Comparison of ENCODE assay signal across 8 cellular contexts in the genomic region with DNA sequence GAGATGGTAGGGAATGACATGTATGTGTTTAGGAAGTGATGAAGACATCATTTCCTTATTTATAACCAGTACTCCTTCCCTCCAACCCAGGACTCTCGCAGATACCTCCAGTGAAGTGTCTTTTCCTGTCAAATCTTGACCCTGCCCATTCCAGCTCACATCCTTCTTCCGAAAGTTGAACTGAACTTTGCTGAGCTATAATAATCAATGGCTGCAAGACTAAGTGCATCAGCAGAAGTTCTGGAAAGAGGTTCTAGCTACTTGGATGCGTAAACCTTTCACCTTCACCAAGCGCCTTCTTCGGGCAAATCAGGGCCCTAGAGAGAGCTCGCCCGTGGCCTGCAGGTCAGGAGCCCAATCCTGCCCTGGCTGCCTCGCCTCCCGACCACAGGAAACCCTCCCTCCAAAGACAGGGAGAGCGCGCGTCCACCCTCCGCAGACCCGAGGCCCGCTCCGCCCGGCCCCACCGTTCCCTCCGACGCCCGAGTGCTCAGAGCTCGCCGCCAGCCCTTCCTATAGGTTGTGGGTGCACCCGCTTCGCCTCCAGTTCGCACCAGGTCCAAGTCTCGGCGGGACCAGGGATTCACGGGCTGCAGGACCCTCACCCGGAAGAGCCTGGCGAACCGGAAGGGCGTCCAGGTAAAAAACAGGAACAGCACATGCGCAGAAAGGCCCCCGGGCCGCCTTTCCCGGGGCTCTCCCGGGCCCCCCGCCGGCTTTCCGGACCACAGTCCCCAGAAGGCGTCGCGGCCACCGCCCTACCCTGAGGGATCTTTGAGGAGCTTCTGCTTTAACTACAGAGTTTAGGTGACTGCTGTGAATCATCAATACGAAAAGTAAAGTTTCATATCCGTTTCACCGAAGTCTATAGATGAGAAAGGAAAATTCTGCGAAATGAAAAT. TPM values are rescaled to one million over a fixed set of nuclear protein-coding genes. Genes with fewer than 3 reads are reported as not detected.
DNase-seq lines count a peak whose midpoint lies in the region; ATAC-seq and TF ChIP-seq lines count a peak whose summit lies in the region.

Gene ZNF334 (minus strand): TSS at position 617 of the 902 bp plus-strand sequence. CDS start 1,457 bp downstream, outside the sequence.

- POLR2A ChIA-PET in AG04450 (lab: Yijun Ruan, JAX) = interaction anchor here (0.6 kb wide), 1 partner anchor 163 kb away, joined by 7 read pairs; no protein-coding TSS in a partner anchor

- H4K20me1 ChIP-seq in neural progenitor cell (ENCODE audit: low read depth) = no peaks in the 10 kb centered on the region

- no peaks in the 10 kb centered on the region for H3F3A ChIP-seq in neural progenitor cell (ENCODE audit: low read depth)

- intact Hi-C loops in tibial artery (cut with DNase I; ENCODE audit: low total_unique reads) = no loop called here

- peaks cover 31% of the 10 kb centered on the region for H3K27me3 Mint-ChIP-seq in activated T-cell treated with anti-CD3 and anti-CD28 coated beads, Interleukin-2, amount 50 U/mL, for 4 hours (ENCODE audit: low read depth)
- no peaks in the 10 kb centered on the region for H3K27me3 Mint-ChIP-seq in neural progenitor cell (ENCODE audit: insufficient read depth, low read depth)

- TF ChIP-seq POLR2A in GM19099 (IDR thresholded peaks at IDR 0.05; ENCODE audit: extremely low read depth, insufficient read length, low read depth) = peak; percentile 51

- no peaks in the 10 kb centered on the region for H3K36me3 Mint-ChIP-seq in activated T-cell treated with anti-CD3 and anti-CD28 coated beads, Interleukin-2, amount 50 U/mL, for 4 hours (ENCODE audit: insufficient read depth)
- peaks cover 17% of the 10 kb centered on the region for H3K36me3 Mint-ChIP-seq in neural progenitor cell

- H3K9ac ChIP-seq in neural progenitor cell = peak within 1 kb of the TSS; percentile 62

- H3K36me3 ChIP-seq in neural progenitor cell (peaks cover 12% of the 10 kb centered on the region), tibial artery (no peaks in the 10 kb centered on the region)

- H3K4me1 ChIP-seq in neural progenitor cell (peaks cover 7% of the 10 kb centered on the region), tibial artery (peaks cover 0 to 4% (median 0%) of the 10 kb centered on the region in 4 donors)

- peaks cover 5% of the 10 kb centered on the region for H3K27me3 ChIP-seq in AG04450 (ENCODE audit: control insufficient read depth, insufficient read depth, low read length)
- peaks cover 19% of the 10 kb centered on the region for H3K27me3 ChIP-seq in neural progenitor cell
- H3K27me3 ChIP-seq in tibial artery = no peaks in the 10 kb centered on the region

- peak; percentile 93 to 96 for ATAC-seq in activated T-cell treated with anti-CD3 and anti-CD28 coated beads, Interleukin-2, amount 50 U/mL, for 4 hours
- no peak for ATAC-seq in HG03280 (IDR thresholded peaks at IDR 0.05; ENCODE audit: unreplicated experiment)

- H3K79me2 ChIP-seq in neural progenitor cell (ENCODE audit: low read depth) = peaks cover 15% of the 10 kb centered on the region

- peak within 1 kb of the TSS; percentile 68 for H3K4me3 ChIP-seq in AG04450 (ENCODE audit: low read depth, low read length)
- H3K4me3 ChIP-seq in neural progenitor cell = peak within 1 kb of the TSS; percentile 74
- peak within 1 kb of the TSS; percentile 59 to 62 for H3K4me3 ChIP-seq in tibial artery

- peak within 1 kb of the TSS; percentile 73 for H3K4me3 Mint-ChIP-seq in activated T-cell treated with anti-CD3 and anti-CD28 coated beads, Interleukin-2, amount 50 U/mL, for 4 hours
- H3K4me3 Mint-ChIP-seq in neural progenitor cell = peak within 1 kb of the TSS; percentile 91

- DNase-seq in AG04450 (ENCODE audit: low read depth, low spot score) (no peak), NCI-H2107 (lab: John Stamatoyannopoulos, UW) (peak; percentile 20), globus pallidus (ENCODE audit: low spot score) (peak; percentile 53), neural progenitor cell (ENCODE audit: low spot score) (peak; percentile 85), tibial artery (peak; percentile 21 to 70)
- no peak for DNase-seq in activated T-cell treated with anti-CD3 and anti-CD28 coated beads, Interleukin-2, amount 50 U/mL, for 4 hours

- H3K27ac ChIP-seq in AG04450 (ENCODE audit: low read depth, low read length) (no peak within 1 kb of the TSS), neural progenitor cell (no peak within 1 kb of the TSS), tibial artery (peak within 1 kb of the TSS; percentile 9 to 60)

- H3K4me2 ChIP-seq in neural progenitor cell = peak within 1 kb of the TSS; percentile 93

- H3K4me1 Mint-ChIP-seq in activated T-cell treated with anti-CD3 and anti-CD28 coated beads, Interleukin-2, amount 50 U/mL, for 4 hours (ENCODE audit: low read depth) = peaks cover 9% of the 10 kb centered on the region
- peaks cover 2% of the 10 kb centered on the region for H3K4me1 Mint-ChIP-seq in neural progenitor cell

- H3K9me3 ChIP-seq in AG04450 (ENCODE audit: control insufficient read depth, insufficient read depth, low read length) (peaks cover 4% of the 10 kb centered on the region; the same call in 1 of the 2 replicates), neural progenitor cell (ENCODE audit: low read depth) (no peaks in the 10 kb centered on the region), tibial artery (no peaks in the 10 kb centered on the region)

- no peak for TF ChIP-seq CTCF in AG04450 (IDR thresholded peaks at IDR 0.05; ENCODE audit: low read depth, low read length)
- TF ChIP-seq CTCF in neural progenitor cell (IDR thresholded peaks at IDR 0.05) = no peak
- TF ChIP-seq CTCF in tibial artery (IDR thresholded peaks at IDR 0.05) = no peak

- CTCF ChIA-PET in AG04450 (lab: Charles Lee) = interaction anchor here (0.6 to 0.9 kb wide), 2 partner anchors 10 to 168 kb away, joined by 3 read pairs; no protein-coding TSS in a partner anchor

- H3K9me3 Mint-ChIP-seq in activated T-cell treated with anti-CD3 and anti-CD28 coated beads, Interleukin-2, amount 50 U/mL, for 4 hours = no peaks in the 10 kb centered on the region
- H3K9me3 Mint-ChIP-seq in neural progenitor cell = peaks cover 14% of the 10 kb centered on the region

- peak within 1 kb of the TSS; percentile 70 for H2AFZ ChIP-seq in neural progenitor cell (replicated peaks)

- peak within 1 kb of the TSS; percentile 74 for H3K27ac Mint-ChIP-seq in neural progenitor cell

RNA-seq across cellular contexts. Expression of gene ZNF334, which starts in this region (rescaled TPM):
- 3.3 and 4.0 TPM in 2 replicates for polyA plus RNA-seq in AG04450 (2011; rRNA removed)
- polyA minus RNA-seq in AG04450 (2011; rRNA and poly(A)+ RNA removed) = 1.8 and 2.7 TPM in 2 replicates
- total RNA-seq in activated T-cell treated with anti-CD3 and anti-CD28 coated beads, Interleukin-2, amount 50 U/mL, for 4 hours = under 1 TPM; 0.42 to 0.63 (median 0.49) TPM
- total RNA-seq in neural progenitor cell (ENCODE audit: low replicate concordance) = 29.0 and 45.9 TPM in 2 replicates

Comparison
In these comparisons a context has a peak if more than half of its experiments do, and no peak if none do; other contexts are left out.
1. RNA of gene ZNF334 (total RNA-seq): 29.0 to 45.9 TPM in neural progenitor cell; 0.42 to 0.63 TPM in activated T-cell treated with anti-CD3 and anti-CD28 coated beads, Interleukin-2, amount 50 U/mL, for 4 hours; every median in the first group is over 10 times any median in the second.
2. Peak in ATAC-seq in activated T-cell treated with anti-CD3 and anti-CD28 coated beads, Interleukin-2, amount 50 U/mL, for 4 hours; RNA of the gene not detected or under 1 TPM.
3. DNase-seq: peak in NCI-H2107 (single experiment), globus pallidus (single experiment), neural progenitor cell (single experiment) and tibial artery (2 of 2); none in AG04450 (single experiment) and activated T-cell treated with anti-CD3 and anti-CD28 coated beads, Interleukin-2, amount 50 U/mL, for 4 hours (single experiment).
4. H3K27ac ChIP-seq: peak in tibial artery (2 of 2); none in AG04450 (single experiment) and neural progenitor cell (single experiment).
5. Peak in every context shown above with its lines, with median percentiles within 50 percentile points of each other: H3K4me3 ChIP-seq.